8 cellular contexts compared by ENCODE assay signal in the genomic region with DNA sequence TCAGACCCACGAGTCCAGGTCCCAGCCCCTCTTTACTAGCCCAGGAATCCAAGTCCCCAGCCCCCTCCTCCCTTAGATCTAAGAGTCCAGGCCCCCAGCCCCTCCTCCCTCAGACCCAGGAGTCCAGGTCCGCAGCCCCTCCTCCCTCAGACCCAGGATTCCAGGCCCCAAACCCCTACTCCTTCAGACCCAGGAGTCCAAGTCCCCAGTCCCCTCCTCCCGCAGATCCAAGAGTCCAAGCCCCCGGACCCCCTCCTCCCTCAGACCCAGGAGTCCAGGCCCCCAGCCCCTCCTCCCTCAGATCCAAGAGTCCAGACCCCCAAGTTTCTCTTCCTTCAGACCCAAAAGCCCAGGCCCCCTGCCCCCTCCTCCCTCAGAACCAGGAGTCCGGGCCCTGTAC. TPM values are rescaled to one million over a fixed set of nuclear protein-coding genes. Genes with fewer than 3 reads are reported as not detected.
DNase-seq lines count a peak whose midpoint lies in the region; ATAC-seq and TF ChIP-seq lines count a peak whose summit lies in the region.

No MANE protein-coding gene starts in this region.

- H3K4me3 ChIP-seq in GM08714 (ENCODE audit: low read length) (peak overlapping the region; percentile 67), WERI-Rb-1 (ENCODE audit: low read depth, low read length) (peak overlapping the region; percentile 77), fibroblast of the aortic adventitia (ENCODE audit: low read depth, low read length) (peak overlapping the region; percentile 71), rectal smooth muscle tissue (ENCODE audit: low read length) (peak overlapping the region; percentile 91)

- ATAC-seq in HG03457 (IDR thresholded peaks at IDR 0.05; ENCODE audit: unreplicated experiment) (no peak), GM21515 (IDR thresholded peaks at IDR 0.05; ENCODE audit: unreplicated experiment) (no peak)

- DNase-seq in WERI-Rb-1 = no peak
- DNase-seq in fibroblast of the aortic adventitia (ENCODE audit: low read depth) = no peak
- no peak for DNase-seq in GM13976 (ENCODE audit: low spot score)
- no peak for DNase-seq in NCI-H187 (lab: John Stamatoyannopoulos, UW)

- peaks cover 11% of the 10 kb centered on the region for H3K4me1 ChIP-seq in rectal smooth muscle tissue (ENCODE audit: control insufficient read depth, insufficient read depth, low read length)

- in situ Hi-C loops in GM13976 (cut with MboI; ENCODE audit: low sequenced_read_pairs, unreplicated experiment) = no loop called here

- H3K27ac ChIP-seq in WERI-Rb-1 (peak overlapping the region; percentile 89), rectal smooth muscle tissue (ENCODE audit: low read depth, low read length) (peak overlapping the region; percentile 94)

- H3K9me3 ChIP-seq in WERI-Rb-1 (ENCODE audit: severe bottlenecking) = no peaks in the 10 kb centered on the region

- TF ChIP-seq CTCF in WERI-Rb-1 (IDR thresholded peaks at IDR 0.05; ENCODE audit: low read depth, low read length) (no peak), fibroblast of the aortic adventitia (IDR thresholded peaks at IDR 0.05; ENCODE audit: insufficient read depth, low read length) (no peak), GM13976 (IDR thresholded peaks at IDR 0.05; ENCODE audit: borderline replicate concordance, control extremely low read depth, extremely low read depth, insufficient read depth, missing control alignments) (no peak)

- H3K27me3 ChIP-seq in WERI-Rb-1 (ENCODE audit: insufficient read depth, low read depth, severe bottlenecking) (no peaks in the 10 kb centered on the region), rectal smooth muscle tissue (ENCODE audit: control insufficient read depth, insufficient read depth, low read length) (no peaks in the 10 kb centered on the region)

- H3K36me3 ChIP-seq in WERI-Rb-1 (peaks cover 47% of the 10 kb centered on the region), rectal smooth muscle tissue (ENCODE audit: control insufficient read depth, insufficient read depth, low read length) (peaks cover 8% of the 10 kb centered on the region)

- H3K9ac ChIP-seq in rectal smooth muscle tissue (ENCODE audit: low read length) = peak overlapping the region; percentile 74

RNA-seq across cellular contexts. Expression of gene SPACA6, which starts 11.5 kb away (rescaled TPM):
- 5.3 and 8.5 TPM in 2 replicates for total RNA-seq in fibroblast of the aortic adventitia (ENCODE audit: low replicate concordance)

RNA-seq across cellular contexts. Expression of gene HAS1, which starts 19.2 kb away (rescaled TPM):
- total RNA-seq in fibroblast of the aortic adventitia (ENCODE audit: low replicate concordance) = 0.09 and 0.49 TPM in 2 replicates

RNA-seq across cellular contexts. Expression of gene FPR1, which starts 47.1 kb away (rescaled TPM):
- not detected in 2 replicates for total RNA-seq in fibroblast of the aortic adventitia (ENCODE audit: low replicate concordance)

RNA-seq across cellular contexts. Expression of gene FPR2, which starts 56.4 kb away (rescaled TPM):
- total RNA-seq in fibroblast of the aortic adventitia (ENCODE audit: low replicate concordance) = not detected in 2 replicates

RNA-seq across cellular contexts. Expression of gene SIGLEC14, which starts 58.0 kb away (rescaled TPM):
- not detected in 2 replicates for total RNA-seq in fibroblast of the aortic adventitia (ENCODE audit: low replicate concordance)
